Comparison of ENCODE assay signal across 12 cellular contexts in genomic region chr5:68739752-68740151, GRCh38.
DNase-seq lines count a peak whose midpoint lies in the region; ATAC-seq and TF ChIP-seq lines count a peak whose summit lies in the region.
"Had no signal": no experiment of that assay in that cellular context is flagged by ENCODE, and none has a peak within 500 bp of the region (broad histone marks: within the 10 kb centered on the region; RNA-seq: fewer than 3 reads in every experiment).

No MANE protein-coding gene starts in this region.

- intact Hi-C loops in psoas muscle (cut with DNase I) = no loop called here

- H3K9me3 Mint-ChIP-seq in T-helper 2 cell treated with Interferon-gamma antibody and Interleukin-4, amounts not matched to agents 5 μg/mL and 100 μg/mL, for 36 hours = no peaks in the 10 kb centered on the region

- H3K4me3 ChIP-seq in psoas muscle (no peak overlapping the region), GM23248 (no peak overlapping the region)
- H3K4me3 ChIP-seq: testis had no signal

- H3F3A ChIP-seq in GM23248 (ENCODE audit: insufficient read depth) = no peaks in the 10 kb centered on the region

- H3K36me3 ChIP-seq in psoas muscle (ENCODE audit: insufficient read depth in 1 of 2, low read depth in 1 of 2) (no peaks in the 10 kb centered on the region), GM23248 (ENCODE audit: low read depth) (no peaks in the 10 kb centered on the region)

- H3K4me3 Mint-ChIP-seq in T-helper 2 cell treated with Interferon-gamma antibody and Interleukin-4, amounts not matched to agents 5 μg/mL and 100 μg/mL, for 36 hours = no peak overlapping the region
- H3K4me3 Mint-ChIP-seq: naive thymus-derived CD4-positive, alpha-beta T cell had no signal

- no peak for TF ChIP-seq CTCF in psoas muscle (IDR thresholded peaks at IDR 0.05)

- H3K9me3 ChIP-seq in psoas muscle (no peaks in the 10 kb centered on the region), GM23248 (ENCODE audit: low read depth) (no peaks in the 10 kb centered on the region)
- H3K9me3 ChIP-seq: testis had no signal

- DNase-seq in NCI-H2107 treated with DMSO at 0.1 percent for 48 hours (lab: John Stamatoyannopoulos, UW; ENCODE audit: unreplicated experiment) (peak; percentile 28), NCI-H2107 (lab: John Stamatoyannopoulos, UW) (no peak), psoas muscle (no peak), GM23248 (no peak), 8988T (no peak)
- DNase-seq in T-helper 2 cell treated with Interferon-gamma antibody and Interleukin-4, amounts not matched to agents 5 μg/mL and 100 μg/mL, for 36 hours (ENCODE audit: low spot score) = no peak
- DNase-seq: naive thymus-derived CD4-positive, alpha-beta T cell; testis had no signal

- H3K79me2 ChIP-seq in GM23248 (ENCODE audit: insufficient read depth) = no peaks in the 10 kb centered on the region

- H3K27me3 ChIP-seq in psoas muscle (ENCODE audit: insufficient read depth in 3 of 3, low read length in 2 of 3) = no peaks in the 10 kb centered on the region
- no peaks in the 10 kb centered on the region for H3K27me3 ChIP-seq in GM23248 (replicated peaks; ENCODE audit: insufficient read depth)
- H3K27me3 ChIP-seq: testis had no signal

- WGBS in psoas muscle, 3 donors = 67 to 86% (median 76%) methylated on average over 5 of the region's 5 CpGs
- 78 to 79% methylated on average over 5 of the region's 5 CpGs for WGBS in GM23248 (ENCODE audit: low coverage in 1 of 2, low lambda C conversion rate in 2 of 2, missing lambda C conversion rate in 2 of 2), 2 experiments

- H3K27me3 Mint-ChIP-seq in T-helper 2 cell treated with Interferon-gamma antibody and Interleukin-4, amounts not matched to agents 5 μg/mL and 100 μg/mL, for 36 hours (ENCODE audit: low read depth) = peaks cover 2% of the 10 kb centered on the region

- H4K20me1 ChIP-seq in GM23248 (ENCODE audit: insufficient read depth) = no peaks in the 10 kb centered on the region

- in situ Hi-C loops in GM23248 (cut with MboI) = no loop called here

- H3K27ac ChIP-seq in psoas muscle (peak overlapping the region; percentile 66), GM23248 (no peak overlapping the region)
- H3K27ac ChIP-seq: 22Rv1, HL-60, testis had no signal

- no peak overlapping the region for H3K27ac Mint-ChIP-seq in T-helper 2 cell treated with Interferon-gamma antibody and Interleukin-4, amounts not matched to agents 5 μg/mL and 100 μg/mL, for 36 hours

- H3K36me3 Mint-ChIP-seq in T-helper 2 cell treated with Interferon-gamma antibody and Interleukin-4, amounts not matched to agents 5 μg/mL and 100 μg/mL, for 36 hours (ENCODE audit: low read depth) = no peaks in the 10 kb centered on the region
- H3K36me3 Mint-ChIP-seq: naive thymus-derived CD4-positive, alpha-beta T cell had no signal

- peak; percentile 82 for ATAC-seq in GM21528 (IDR thresholded peaks at IDR 0.05; ENCODE audit: low FRiP score, unreplicated experiment)
- peak; percentile 81 for ATAC-seq in HG03108 (IDR thresholded peaks at IDR 0.05; ENCODE audit: unreplicated experiment)
- ATAC-seq in psoas muscle = peak in 1 of 4 donors; percentile 25
- ATAC-seq: naive thymus-derived CD4-positive, alpha-beta T cell had no signal

- H3K4me1 Mint-ChIP-seq in T-helper 2 cell treated with Interferon-gamma antibody and Interleukin-4, amounts not matched to agents 5 μg/mL and 100 μg/mL, for 36 hours (ENCODE audit: low read depth) = peaks cover 9% of the 10 kb centered on the region

- no peak overlapping the region for H2AFZ ChIP-seq in GM23248

- no peak overlapping the region for H3K9ac ChIP-seq in GM23248

- H3K4me2 ChIP-seq in GM23248 (ENCODE audit: unreplicated experiment) = no peak overlapping the region

- H3K9me2 ChIP-seq in GM23248 (ENCODE audit: insufficient read depth) = no peaks in the 10 kb centered on the region

- H3K4me1 ChIP-seq in psoas muscle (peaks cover 7% of the 10 kb centered on the region), GM23248 (ENCODE audit: insufficient read depth) (no peaks in the 10 kb centered on the region)
- H3K4me1 ChIP-seq: testis had no signal
